9 cellular contexts compared by ENCODE assay signal in genomic region chr11:469684-470667, GRCh38. TPM values are rescaled to one million over a fixed set of nuclear protein-coding genes. Genes with fewer than 3 reads are reported as not detected.
DNase-seq lines count a peak whose midpoint lies in the region; FAIRE-seq and TF ChIP-seq lines count a peak whose summit lies in the region.
"Had no signal": no experiment of that assay in that cellular context is flagged by ENCODE, and none has a peak within 500 bp of the region (broad histone marks: within the 10 kb centered on the region; RNA-seq: fewer than 3 reads in every experiment).

No MANE protein-coding gene starts in this region.

- H3K36me3 ChIP-seq in endothelial cell of umbilical vein (ENCODE audit: control insufficient read depth in 2 of 2, extremely low read depth in 1 of 2, insufficient read depth in 2 of 2, low read length in 2 of 2) (no peaks in the 10 kb centered on the region), uterus (no peaks in the 10 kb centered on the region)
- no peaks in the 10 kb centered on the region for H3K36me3 ChIP-seq in effector memory CD4-positive, alpha-beta T cell (ENCODE audit: control insufficient read depth, insufficient read depth, low read length)

- dilution Hi-C loops in endothelial cell of umbilical vein (cut with MboI; ENCODE audit: extremely low pct_ligation_motif_present, low sequenced_read_pairs): no loop called here

- no peaks in the 10 kb centered on the region for H3K4me1 Mint-ChIP-seq in activated naive CD4-positive, alpha-beta T cell treated with anti-CD3 and anti-CD28 coated beads, Interleukin-2, amount 10 ng/mL, durations not matched to agents 7 days and 5 days

- peak overlapping the region; percentile 7 for H3K9ac ChIP-seq in endothelial cell of umbilical vein (replicated peaks; ENCODE audit: extremely low read depth, insufficient read depth, low read length)

- TF ChIP-seq CTCF in endothelial cell of umbilical vein (IDR thresholded peaks at IDR 0.05; ENCODE audit: extremely low read depth in 1 of 2, insufficient read depth in 1 of 2, low read depth in 1 of 2, low read length in 2 of 2) (peak in 1 of 2 donors; percentile 11), uterus (IDR thresholded peaks at IDR 0.05) (peak; percentile 8 to 38 (median 27))

- no peaks in the 10 kb centered on the region for H3K9me1 ChIP-seq in endothelial cell of umbilical vein (replicated peaks; ENCODE audit: control insufficient read depth, extremely low read depth, insufficient read depth, low read length)

- CTCF ChIA-PET in activated naive CD4-positive, alpha-beta T cell treated with anti-CD3 and anti-CD28 coated beads, Interleukin-2, amount 10 ng/mL, durations not matched to agents 7 days and 5 days (lab: Charles Lee): interaction anchor here (0.6 to 1.0 kb wide), 2 partner anchors 22 to 467 kb away, joined by 3 read pairs; no protein-coding TSS in a partner anchor
- CTCF ChIA-PET in endothelial cell of umbilical vein (lab: Charles Lee): interaction anchor here (0.6 to 1.5 kb wide), 10 partner anchors 8 to 74 kb away, joined by 3 to 12 read pairs (median 6); partner anchors contain the start of gene PTDSS2

- peak; percentile 95 for FAIRE-seq in endothelial cell of umbilical vein (lab: Jason Lieb, UNC)

- H3K27ac ChIP-seq in endothelial cell of umbilical vein (ENCODE audit: insufficient read depth, low read depth, low read length) (peak overlapping the region; percentile 18), uterus (peak overlapping the region; percentile 72 to 92)
- no peak overlapping the region for H3K27ac ChIP-seq in effector memory CD4-positive, alpha-beta T cell (ENCODE audit: insufficient read depth, low read length, poor library complexity, severe bottlenecking)

- no peaks in the 10 kb centered on the region for H3K9me3 Mint-ChIP-seq in activated naive CD4-positive, alpha-beta T cell treated with anti-CD3 and anti-CD28 coated beads, Interleukin-2, amount 10 ng/mL, durations not matched to agents 7 days and 5 days

- H3K4me1 ChIP-seq in endothelial cell of umbilical vein (ENCODE audit: control insufficient read depth, extremely low read depth, insufficient read depth, low read length): peaks cover 10% of the 10 kb centered on the region
- peaks cover 0 to 7% of the 10 kb centered on the region in 2 donors for H3K4me1 ChIP-seq in uterus
- H3K4me1 ChIP-seq in effector memory CD4-positive, alpha-beta T cell (ENCODE audit: control insufficient read depth, insufficient read depth, low read length, poor library complexity, severe bottlenecking): no peaks in the 10 kb centered on the region

- DNase-seq in activated naive CD4-positive, alpha-beta T cell treated with anti-CD3 and anti-CD28 coated beads, Interleukin-2, amount 10 ng/mL, durations not matched to agents 7 days and 5 days: no peak
- DNase-seq in activated naive CD4-positive, alpha-beta T cell (lab: John Stamatoyannopoulos, UW): no peak
- DNase-seq in endothelial cell of umbilical vein (ENCODE audit: low read depth, low spot score) (peak; percentile 90), middle frontal gyrus (ENCODE audit: extremely low spot score, low spot score) (peak; percentile 66), uterus (peak; percentile 63 to 70), RKO (ENCODE audit: low spot score) (no peak)
- no peak for DNase-seq in effector memory CD4-positive, alpha-beta T cell
- DNase-seq in stimulated activated CD4-positive, alpha-beta T cell treated with anti-CD3 and anti-CD28 coated beads, Interleukin-15, amount 100 ng/mL, for 24 hours: no peak

- no peak overlapping the region for H3K4me3 Mint-ChIP-seq in activated naive CD4-positive, alpha-beta T cell treated with anti-CD3 and anti-CD28 coated beads, Interleukin-2, amount 10 ng/mL, durations not matched to agents 7 days and 5 days
- H3K4me3 Mint-ChIP-seq: B cell had no signal

- H2AFZ ChIP-seq in endothelial cell of umbilical vein (ENCODE audit: low read depth, low read length): peak overlapping the region; percentile 4

- H3K27me3 ChIP-seq in endothelial cell of umbilical vein (ENCODE audit: control insufficient read depth in 2 of 2, insufficient read depth in 2 of 2, low read length in 2 of 2): no peaks in the 10 kb centered on the region
- no peaks in the 10 kb centered on the region for H3K27me3 ChIP-seq in uterus
- H3K27me3 ChIP-seq in effector memory CD4-positive, alpha-beta T cell (replicated peaks; ENCODE audit: control insufficient read depth, insufficient read depth, low read length, poor library complexity, severe bottlenecking): no peaks in the 10 kb centered on the region

- peak overlapping the region; percentile 30 for H3K27ac Mint-ChIP-seq in activated naive CD4-positive, alpha-beta T cell treated with anti-CD3 and anti-CD28 coated beads, Interleukin-2, amount 10 ng/mL, durations not matched to agents 7 days and 5 days
- H3K27ac Mint-ChIP-seq: B cell had no signal

- H3K9me3 ChIP-seq in endothelial cell of umbilical vein (replicated peaks; ENCODE audit: control insufficient read depth, insufficient read depth, low read length) (no peaks in the 10 kb centered on the region), uterus (no peaks in the 10 kb centered on the region)
- H3K9me3 ChIP-seq in effector memory CD4-positive, alpha-beta T cell (ENCODE audit: control insufficient read depth, low read length): no peaks in the 10 kb centered on the region

- peaks cover 25% of the 10 kb centered on the region for H3K79me2 ChIP-seq in endothelial cell of umbilical vein (ENCODE audit: control insufficient read depth, insufficient read depth, low read length)

- peak overlapping the region; percentile 27 for H3K4me2 ChIP-seq in endothelial cell of umbilical vein (ENCODE audit: insufficient read depth, low read length)

- no peaks in the 10 kb centered on the region for H3K36me3 Mint-ChIP-seq in activated naive CD4-positive, alpha-beta T cell treated with anti-CD3 and anti-CD28 coated beads, Interleukin-2, amount 10 ng/mL, durations not matched to agents 7 days and 5 days

- BruUV-seq in endothelial cell of umbilical vein (replicated peaks; lab: Mats Ljungman, UMichigan): no TSS peak

- POLR2A ChIA-PET in endothelial cell of umbilical vein (lab: Charles Lee): interaction anchor here (1.2 kb wide), 1 partner anchor 37 kb away, joined by 4 read pairs; the partner anchor contains the start of gene RNH1

- H3K4me3 ChIP-seq in endothelial cell of umbilical vein (replicated peaks in 1 of 3; ENCODE audit: insufficient read depth in 1 of 3, low read depth in 1 of 3, low read length in 3 of 3) (no peak overlapping the region), uterus (peak overlapping the region in 1 of 2 donors; percentile 19)
- no peak overlapping the region for H3K4me3 ChIP-seq in effector memory CD4-positive, alpha-beta T cell (ENCODE audit: insufficient read depth, low read depth, low read length, poor library complexity, severe bottlenecking)

- H4K20me1 ChIP-seq in endothelial cell of umbilical vein (replicated peaks; ENCODE audit: control insufficient read depth, extremely low read depth, insufficient read depth, low read length): no peaks in the 10 kb centered on the region

- TF ChIP-seq POLR2A in endothelial cell of umbilical vein (IDR thresholded peaks at IDR 0.05; ENCODE audit: low read depth, low read length) (peak; percentile 30), uterus (IDR thresholded peaks at IDR 0.05) (peak; percentile 11 to 49)

- intact Hi-C loops in endothelial cell of umbilical vein (cut with micrococcal nuclease) (loop anchor here (1.0 kb wide), 2 partner anchors 19 to 48 kb away; no protein-coding TSS in a partner anchor), uterus (cut with DNase I; ENCODE audit: low total_unique reads) (no loop called here)

- H3K27me3 Mint-ChIP-seq in activated naive CD4-positive, alpha-beta T cell treated with anti-CD3 and anti-CD28 coated beads, Interleukin-2, amount 10 ng/mL, durations not matched to agents 7 days and 5 days: no peaks in the 10 kb centered on the region
- H3K27me3 Mint-ChIP-seq: B cell had no signal

RNA-seq across cellular contexts. Expression of gene PTDSS2, which starts 19.9 kb away (rescaled TPM):
- total RNA-seq in endothelial cell of umbilical vein (41.4 and 44.2 TPM in 2 replicates), uterus (10 to 100 TPM; 20.7 to 43.7 (median 22.8) TPM)
- polyA plus RNA-seq in endothelial cell of umbilical vein: 46.8 and 60.8 TPM in 2 replicates
- polyA plus RNA-seq in endothelial cell of umbilical vein (2011; cell fraction: cytosol; rRNA removed): 25.5 and 29.4 TPM in 2 replicates
- 97.3 and 123 TPM in 2 replicates for polyA plus RNA-seq in endothelial cell of umbilical vein (2011; cell fraction: nucleus; rRNA removed)
- polyA plus RNA-seq in endothelial cell of umbilical vein (2012): 30.6 and 40.9 TPM in 2 replicates
- polyA minus RNA-seq in endothelial cell of umbilical vein: 36.8 and 48.9 TPM in 2 replicates
- 20.9 TPM for polyA minus RNA-seq in endothelial cell of umbilical vein (2011; cell fraction: cytosol; rRNA and poly(A)+ RNA removed)
- polyA minus RNA-seq in endothelial cell of umbilical vein (2011; cell fraction: nucleus; rRNA and poly(A)+ RNA removed): 30.5 and 43.9 TPM in 2 replicates

RNA-seq across cellular contexts. Expression of gene ANO9, which starts 28.2 kb away (rescaled TPM):
- total RNA-seq in endothelial cell of umbilical vein (0.12 TPM in 1 of 2 replicates, not detected in the other), uterus (1 to 10 TPM in 2 of 4 donors, under 1 TPM in 2; 0.59 to 8.2 (median 1.1) TPM)
- 0.23 and 0.32 TPM in 2 replicates for polyA plus RNA-seq in endothelial cell of umbilical vein
- 0.03 TPM in 1 of 2 replicates, not detected in the other for polyA plus RNA-seq in endothelial cell of umbilical vein (2011; cell fraction: cytosol; rRNA removed)
- 0.80 and 2.0 TPM in 2 replicates for polyA plus RNA-seq in endothelial cell of umbilical vein (2011; cell fraction: nucleus; rRNA removed)
- polyA plus RNA-seq in endothelial cell of umbilical vein (2012): 0.08 and 0.18 TPM in 2 replicates
- 0.47 TPM in 1 of 2 replicates, not detected in the other for polyA minus RNA-seq in endothelial cell of umbilical vein
- polyA minus RNA-seq in endothelial cell of umbilical vein (2011; cell fraction: cytosol; rRNA and poly(A)+ RNA removed): not detected
- 0.43 TPM in 1 of 2 replicates, not detected in the other for polyA minus RNA-seq in endothelial cell of umbilical vein (2011; cell fraction: nucleus; rRNA and poly(A)+ RNA removed)

RNA-seq across cellular contexts. Expression of gene RNH1, which starts 37.1 kb away (rescaled TPM):
- total RNA-seq in endothelial cell of umbilical vein (143 and 144 TPM in 2 replicates), uterus (100 to 1,000 TPM; 111 to 175 (median 142) TPM)
- 198 and 276 TPM in 2 replicates for polyA plus RNA-seq in endothelial cell of umbilical vein
- polyA plus RNA-seq in endothelial cell of umbilical vein (2011; cell fraction: cytosol; rRNA removed): 113 and 158 TPM in 2 replicates
- 133 and 164 TPM in 2 replicates for polyA plus RNA-seq in endothelial cell of umbilical vein (2011; cell fraction: nucleus; rRNA removed)
- polyA plus RNA-seq in endothelial cell of umbilical vein (2012): 131 and 195 TPM in 2 replicates
- polyA minus RNA-seq in endothelial cell of umbilical vein: 102 and 123 TPM in 2 replicates
- polyA minus RNA-seq in endothelial cell of umbilical vein (2011; cell fraction: cytosol; rRNA and poly(A)+ RNA removed): 64.9 TPM
- polyA minus RNA-seq in endothelial cell of umbilical vein (2011; cell fraction: nucleus; rRNA and poly(A)+ RNA removed): 31.1 and 63.8 TPM in 2 replicates

RNA-seq across cellular contexts. Expression of gene SIGIRR, which starts 55.2 kb away (rescaled TPM):
- 51.9 and 52.3 TPM in 2 replicates for total RNA-seq in endothelial cell of umbilical vein
- 70.9 and 104 TPM in 2 replicates for polyA plus RNA-seq in endothelial cell of umbilical vein
- 32.3 and 43.8 TPM in 2 replicates for polyA plus RNA-seq in endothelial cell of umbilical vein (2011; cell fraction: cytosol; rRNA removed)
- 60.1 and 68.6 TPM in 2 replicates for polyA plus RNA-seq in endothelial cell of umbilical vein (2011; cell fraction: nucleus; rRNA removed)
- 46.1 and 72.9 TPM in 2 replicates for polyA plus RNA-seq in endothelial cell of umbilical vein (2012)
- 9.2 and 17.6 TPM in 2 replicates for polyA minus RNA-seq in endothelial cell of umbilical vein
- polyA minus RNA-seq in endothelial cell of umbilical vein (2011; cell fraction: cytosol; rRNA and poly(A)+ RNA removed): 6.0 TPM
- polyA minus RNA-seq in endothelial cell of umbilical vein (2011; cell fraction: nucleus; rRNA and poly(A)+ RNA removed): 8.4 and 15.1 TPM in 2 replicates
- total RNA-seq in uterus: 10 to 100 TPM; 13.3 to 61.5 (median 38.4) TPM

Comparison
In these comparisons a context has a peak if more than half of its experiments do, and no peak if none do; other contexts are left out.
1. DNase-seq: peak in endothelial cell of umbilical vein (single experiment), middle frontal gyrus (single experiment) and uterus (2 of 2); none in activated naive CD4-positive, alpha-beta T cell treated with anti-CD3 and anti-CD28 coated beads, Interleukin-2, amount 10 ng/mL, durations not matched to agents 7 days and 5 days (single experiment), activated naive CD4-positive, alpha-beta T cell (0 of 4), effector memory CD4-positive, alpha-beta T cell (0 of 3), RKO (single experiment) and stimulated activated CD4-positive, alpha-beta T cell treated with anti-CD3 and anti-CD28 coated beads, Interleukin-15, amount 100 ng/mL, for 24 hours (single experiment).